Comparison of ENCODE assay signal across 1 cellular context in the genomic region with DNA sequence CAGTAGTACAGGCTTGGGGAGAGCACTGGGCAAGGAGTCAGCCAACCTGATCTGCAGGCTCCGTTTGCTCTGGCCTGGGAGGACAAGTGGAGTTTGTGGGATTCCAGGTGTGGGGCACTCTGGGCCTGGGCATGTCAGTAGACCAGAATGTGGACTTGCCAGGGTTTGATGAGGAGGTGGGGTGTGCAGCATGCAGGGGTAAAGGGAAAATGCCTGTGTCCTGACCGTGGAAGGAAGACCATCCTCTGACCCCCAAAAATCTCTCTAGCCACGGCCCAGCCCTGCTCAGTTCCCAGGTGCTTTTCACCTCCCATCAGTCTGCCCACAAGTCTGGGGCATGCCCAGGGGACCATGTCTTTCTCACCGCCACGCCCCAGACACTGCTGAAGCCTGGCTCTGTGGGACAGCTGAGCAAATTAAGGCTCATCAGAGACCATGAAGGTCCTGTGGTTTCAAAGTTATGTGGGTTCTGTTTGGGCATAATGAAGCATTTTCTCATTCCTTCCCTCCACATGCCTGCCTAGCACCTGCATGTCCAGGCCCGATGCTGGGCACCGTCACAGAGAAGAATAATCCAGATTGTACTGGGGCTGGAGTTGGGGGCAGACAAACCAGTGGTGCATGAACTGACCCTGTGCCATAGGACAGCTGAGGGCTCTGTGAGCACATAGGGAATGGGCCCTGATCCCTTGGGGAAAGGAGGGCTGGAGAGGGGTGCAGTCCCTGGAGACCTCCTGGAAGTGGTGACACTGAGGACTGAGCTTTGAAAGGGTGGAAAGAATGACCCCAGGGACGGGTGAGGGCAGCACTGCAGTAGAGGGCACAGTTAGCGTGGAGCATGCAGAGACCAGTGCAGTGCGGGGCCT.
TF ChIP-seq lines count a peak whose summit lies in the region.

No MANE protein-coding gene starts in this region.

TF ChIP-seq in H1, 55 proteins besides CTCF, POLR2A, EP300 and RAD21:
- TF ChIP-seq TCF12 (IDR thresholded peaks at IDR 0.05; ENCODE audit: low read depth, low read length): no peak
- TF ChIP-seq TEAD4 (IDR thresholded peaks at IDR 0.05; ENCODE audit: low read depth, low read length): no peak
- no peak for TF ChIP-seq SIN3A (conservative IDR thresholded peaks at IDR 0.05 in 1 of 2, IDR thresholded peaks at IDR 0.05 in 1 of 2; ENCODE audit: low read depth in 1 of 2, low read length in 2 of 2)
- no peak for TF ChIP-seq BACH1 (IDR thresholded peaks at IDR 0.05; ENCODE audit: low read length)
- TF ChIP-seq SRF (IDR thresholded peaks at IDR 0.05; ENCODE audit: low read depth, low read length): no peak
- no peak for TF ChIP-seq YY1 (IDR thresholded peaks at IDR 0.05; ENCODE audit: low read depth, low read length)
- TF ChIP-seq KDM5A (IDR thresholded peaks at IDR 0.05; ENCODE audit: low read length): no peak
- no peak for TF ChIP-seq POLR2AphosphoS5 (IDR thresholded peaks at IDR 0.05; ENCODE audit: low read depth, low read length)
- no peak for TF ChIP-seq GABPA (IDR thresholded peaks at IDR 0.05; ENCODE audit: borderline replicate concordance, insufficient read depth, low read length)
- TF ChIP-seq ZNF274 (IDR thresholded peaks at IDR 0.05; ENCODE audit: borderline replicate concordance, extremely low read depth, low read length): no peak
- no peak for TF ChIP-seq CBX5 (IDR thresholded peaks at IDR 0.05; ENCODE audit: low read depth, low read length)
- no peak for TF ChIP-seq MAFK (IDR thresholded peaks at IDR 0.05; ENCODE audit: low read depth, low read length)
- TF ChIP-seq SAP30 (IDR thresholded peaks at IDR 0.05; ENCODE audit: insufficient read depth, insufficient replicate concordance, low read length): no peak
- no peak for TF ChIP-seq CHD2 (IDR thresholded peaks at IDR 0.05; ENCODE audit: low read length)
- TF ChIP-seq CHD1 (IDR thresholded peaks at IDR 0.05; ENCODE audit: low read depth, low read length): no peak
- TF ChIP-seq JUN (IDR thresholded peaks at IDR 0.05; ENCODE audit: low read depth, low read length): no peak
- TF ChIP-seq SIX5 (IDR thresholded peaks at IDR 0.05; ENCODE audit: low read depth, low read length): no peak
